Comparison of ENCODE assay signal across 22 cellular contexts in genomic region chr1:221256773-221257172, GRCh38.
"Had no signal": no experiment of that assay in that cellular context is flagged by ENCODE, and none has a peak within 500 bp of the region (broad histone marks: within the 10 kb centered on the region; RNA-seq: fewer than 3 reads in every experiment).

No MANE protein-coding gene starts in this region.

- H3K4me1 ChIP-seq: esophagus muscularis mucosa, gastrocnemius medialis, left lung, lower lobe of right lung had no signal

- DNase-seq: dermis blood vessel endothelial cell; dorsolateral prefrontal cortex; effector CD4-positive, alpha-beta T cell; effector memory CD4-positive, alpha-beta T cell; foreskin fibroblast; foreskin melanocyte; gastrocnemius medialis; glutamatergic neuron; head of caudate nucleus; hypothalamus; immature natural killer cell; islet precursor cell; left cardiac atrium; left lung; lower lobe of right lung; mesenchymal stem cell; mucosa of descending colon had no signal

- H3K27ac ChIP-seq: coronary artery, dorsolateral prefrontal cortex, esophagus muscularis mucosa, gastrocnemius medialis, hepatocyte, left lung, lower lobe of right lung had no signal

- FAIRE-seq: colon, endothelial cell of umbilical vein had no signal

- H3K4me3 ChIP-seq: coronary artery, dorsolateral prefrontal cortex, esophagus muscularis mucosa, gastrocnemius medialis, hepatocyte, left lung, lower lobe of right lung, mucosa of descending colon had no signal

- H3K36me3 ChIP-seq: esophagus muscularis mucosa, gastrocnemius medialis, left lung, lower lobe of right lung had no signal

- H3K27me3 ChIP-seq: dorsolateral prefrontal cortex, esophagus muscularis mucosa, gastrocnemius medialis, hepatocyte, left lung had no signal

- ATAC-seq: gastrocnemius medialis, left lung, lower lobe of right lung, mucosa of descending colon had no signal

- H3K9me3 ChIP-seq: esophagus muscularis mucosa, gastrocnemius medialis had no signal
